ENCODE assay signal across 13 cellular contexts in genomic region chr17:6575596-6575988, GRCh38. TPM values are rescaled to one million over a fixed set of nuclear protein-coding genes. Genes with fewer than 3 reads are reported as not detected.
DNase-seq lines count a peak whose midpoint lies in the region; ATAC-seq and TF ChIP-seq lines count a peak whose summit lies in the region.
"Had no signal": no experiment of that assay in that cellular context is flagged by ENCODE, and none has a peak within 500 bp of the region (broad histone marks: within the 10 kb centered on the region; RNA-seq: fewer than 3 reads in every experiment).

No MANE protein-coding gene starts in this region.

- no peak overlapping the region for H2AFZ ChIP-seq in fibroblast of lung (ENCODE audit: low read length)

- H3K4me1 ChIP-seq in fibroblast of lung (ENCODE audit: control insufficient read depth, extremely low read depth, insufficient read depth, low read length): peaks cover 13% of the 10 kb centered on the region

- CTCF ChIA-PET in activated B cell treated with CpG ODN at 0.5 μM for 24 hours (lab: Charles Lee): no interaction called here

- TF ChIP-seq CTCF in activated B cell treated with CpG ODN at 0.5 μM for 24 hours (IDR thresholded peaks at IDR 0.05) (no peak), fibroblast of lung (conservative IDR thresholded peaks at IDR 0.05 in 1 of 2, IDR thresholded peaks at IDR 0.05 in 1 of 2; ENCODE audit: low read depth in 1 of 2, low read length in 2 of 2) (no peak)

- no peaks in the 10 kb centered on the region for H4K20me1 ChIP-seq in fibroblast of lung (ENCODE audit: control insufficient read depth, extremely low read depth, insufficient read depth, low read length)

- H3K27ac Mint-ChIP-seq in activated B cell treated with CpG ODN at 0.5 μM for 24 hours: peak overlapping the region; percentile 54
- peak overlapping the region; percentile 81 for H3K27ac Mint-ChIP-seq in stimulated activated naive B cell treated with anti-CD40 and anti-IgM and Interleukin-4, amounts not matched to agents 10 μg/mL and 1 μg/mL and 100 μg/mL, for 72 hours

- H3K27ac ChIP-seq in fibroblast of lung (ENCODE audit: insufficient read depth, low read length): peak overlapping the region; percentile 56
- H3K27ac ChIP-seq: KMS-11, right atrium auricular region had no signal

- H3K4me3 ChIP-seq in fibroblast of lung (replicated peaks in 1 of 4; ENCODE audit: control extremely low read depth in 1 of 4, insufficient read depth in 1 of 4, low read depth in 3 of 4, low read length in 4 of 4): no peak overlapping the region
- H3K4me3 ChIP-seq: right atrium auricular region had no signal

- peak overlapping the region; percentile 48 for H3K4me2 ChIP-seq in fibroblast of lung (ENCODE audit: extremely low read depth, insufficient read depth, low read length)
- H3K4me2 ChIP-seq: KMS-11 had no signal

- peaks cover 11% of the 10 kb centered on the region for H3K36me3 Mint-ChIP-seq in activated T-cell treated with anti-CD3 and anti-CD28 coated beads, Interleukin-2, amount 50 U/mL, for 4 hours (ENCODE audit: insufficient read depth)
- peaks cover 25% of the 10 kb centered on the region for H3K36me3 Mint-ChIP-seq in activated B cell treated with CpG ODN at 0.5 μM for 24 hours (ENCODE audit: low read depth)
- peaks cover 39 to 44% of the 10 kb centered on the region in 2 donors for H3K36me3 Mint-ChIP-seq in stimulated activated naive B cell treated with anti-CD40 and anti-IgM and Interleukin-4, amounts not matched to agents 10 μg/mL and 1 μg/mL and 100 μg/mL, for 72 hours

- H3K9ac ChIP-seq in fibroblast of lung (ENCODE audit: insufficient read depth, low read length): no peak overlapping the region
- H3K9ac ChIP-seq: KMS-11 had no signal

- no peaks in the 10 kb centered on the region for H3K79me2 ChIP-seq in fibroblast of lung (ENCODE audit: control insufficient read depth, insufficient read depth, low read length)

- peaks cover 14% of the 10 kb centered on the region for H3K4me1 Mint-ChIP-seq in activated T-cell treated with anti-CD3 and anti-CD28 coated beads, Interleukin-2, amount 50 U/mL, for 4 hours (ENCODE audit: low read depth)
- peaks cover 29% of the 10 kb centered on the region for H3K4me1 Mint-ChIP-seq in activated B cell treated with CpG ODN at 0.5 μM for 24 hours
- peaks cover 28 to 30% of the 10 kb centered on the region in 2 donors for H3K4me1 Mint-ChIP-seq in stimulated activated naive B cell treated with anti-CD40 and anti-IgM and Interleukin-4, amounts not matched to agents 10 μg/mL and 1 μg/mL and 100 μg/mL, for 72 hours

- intact Hi-C loops in activated B cell treated with CpG ODN at 0.5 μM for 24 hours (cut with micrococcal nuclease): no loop called here

- POLR2A ChIA-PET in activated B cell treated with CpG ODN at 0.5 μM for 24 hours (lab: Charles Lee): interaction anchor here (0.8 kb wide), 1 partner anchor 28 kb away, joined by 3 read pairs; no protein-coding TSS in a partner anchor

- DNase-seq in activated T-cell treated with anti-CD3 and anti-CD28 coated beads, Interleukin-2, amount 50 U/mL, for 4 hours: no peak
- DNase-seq in activated T-cell treated with anti-CD3 and anti-CD28 coated beads for 4 hours (no peak), activated B cell treated with CpG ODN at 0.5 μM for 24 hours (no peak), fibroblast of lung (ENCODE audit: low read depth in 2 of 2) (no peak), NCI-H774 (lab: John Stamatoyannopoulos, UW) (no peak), NCI-H1436 treated with DMSO at 0.1 percent for 48 hours (lab: John Stamatoyannopoulos, UW) (no peak)
- DNase-seq in stimulated activated naive B cell treated with anti-CD40 and anti-IgM and Interleukin-4, amounts not matched to agents 10 μg/mL and 1 μg/mL and 100 μg/mL, for 72 hours: no peak
- no peak for DNase-seq in stimulated activated CD4-positive, alpha-beta T cell treated with anti-CD3 and anti-CD28 coated beads, Interleukin-1b, Interleukin-23, amount 100 ng/mL, for 48 hours
- DNase-seq: NCI-H1930; NK-92 treated with Interleukin-12 subunit alpha and Interleukin-12 subunit beta, amount 100 ng/mL, for 24 hours; SW 1271 had no signal

- H3K9me3 ChIP-seq in fibroblast of lung (ENCODE audit: control insufficient read depth, insufficient read depth, low read depth, low read length): no peaks in the 10 kb centered on the region
- H3K9me3 ChIP-seq: right atrium auricular region had no signal

- H3K27me3 Mint-ChIP-seq in activated T-cell treated with anti-CD3 and anti-CD28 coated beads, Interleukin-2, amount 50 U/mL, for 4 hours (ENCODE audit: low read depth): no peaks in the 10 kb centered on the region
- H3K27me3 Mint-ChIP-seq in activated B cell treated with CpG ODN at 0.5 μM for 24 hours: no peaks in the 10 kb centered on the region
- H3K27me3 Mint-ChIP-seq in stimulated activated naive B cell treated with anti-CD40 and anti-IgM and Interleukin-4, amounts not matched to agents 10 μg/mL and 1 μg/mL and 100 μg/mL, for 72 hours: no peaks in the 10 kb centered on the region

- no peaks in the 10 kb centered on the region for H3K27me3 ChIP-seq in fibroblast of lung (ENCODE audit: control insufficient read depth, insufficient read depth, low read length)
- H3K27me3 ChIP-seq: right atrium auricular region had no signal

- no peaks in the 10 kb centered on the region for H3K36me3 ChIP-seq in fibroblast of lung (ENCODE audit: control insufficient read depth, insufficient read depth, low read length)

- H3K9me3 Mint-ChIP-seq in activated T-cell treated with anti-CD3 and anti-CD28 coated beads, Interleukin-2, amount 50 U/mL, for 4 hours: no peaks in the 10 kb centered on the region
- H3K9me3 Mint-ChIP-seq in activated B cell treated with CpG ODN at 0.5 μM for 24 hours: no peaks in the 10 kb centered on the region
- peaks cover 0 to 3% of the 10 kb centered on the region in 2 donors for H3K9me3 Mint-ChIP-seq in stimulated activated naive B cell treated with anti-CD40 and anti-IgM and Interleukin-4, amounts not matched to agents 10 μg/mL and 1 μg/mL and 100 μg/mL, for 72 hours

- ATAC-seq in activated T-cell treated with anti-CD3 and anti-CD28 coated beads, Interleukin-2, amount 50 U/mL, for 4 hours: no peak
- no peak for ATAC-seq in activated B cell treated with CpG ODN at 0.5 μM for 24 hours (ENCODE audit: low read depth)
- peak in 1 of 2 donors; percentile 24 for ATAC-seq in stimulated activated naive B cell treated with anti-CD40 and anti-IgM and Interleukin-4, amounts not matched to agents 10 μg/mL and 1 μg/mL and 100 μg/mL, for 72 hours (replicated peaks)

- H3K4me3 Mint-ChIP-seq in activated T-cell treated with anti-CD3 and anti-CD28 coated beads, Interleukin-2, amount 50 U/mL, for 4 hours: peak overlapping the region; percentile 4
- peak overlapping the region; percentile 72 for H3K4me3 Mint-ChIP-seq in activated B cell treated with CpG ODN at 0.5 μM for 24 hours
- H3K4me3 Mint-ChIP-seq in stimulated activated naive B cell treated with anti-CD40 and anti-IgM and Interleukin-4, amounts not matched to agents 10 μg/mL and 1 μg/mL and 100 μg/mL, for 72 hours: peak overlapping the region; percentile 48 to 61

RNA-seq across cellular contexts. Expression of gene PITPNM3, which starts 19.2 kb away (rescaled TPM):
- under 1 TPM; 0.33 to 0.58 (median 0.56) TPM for total RNA-seq in activated T-cell treated with anti-CD3 and anti-CD28 coated beads, Interleukin-2, amount 50 U/mL, for 4 hours
- total RNA-seq in activated B cell treated with CpG ODN at 0.5 μM for 24 hours: 0.69 and 1.1 TPM in 2 replicates
- 0.77 and 0.99 TPM in 2 replicates for total RNA-seq in fibroblast of lung
- 0.38 and 1.1 TPM in 2 replicates for polyA plus RNA-seq in fibroblast of lung
- 0.37 and 1.4 TPM in 2 replicates for polyA plus RNA-seq in fibroblast of lung (2012)
- polyA minus RNA-seq in fibroblast of lung (ENCODE audit: low replicate concordance): 2.5 and 3.4 TPM in 2 replicates

Comparison
In these comparisons a context has a peak if more than half of its experiments do, and no peak if none do; other contexts are left out.
1. H3K4me3 Mint-ChIP-seq: peak in every context shown above with its lines; median percentile 72 in activated B cell treated with CpG ODN at 0.5 μM for 24 hours; 54 in stimulated activated naive B cell treated with anti-CD40 and anti-IgM and Interleukin-4, amounts not matched to agents 10 μg/mL and 1 μg/mL and 100 μg/mL, for 72 hours; 4 in activated T-cell treated with anti-CD3 and anti-CD28 coated beads, Interleukin-2, amount 50 U/mL, for 4 hours.